Comparison of ENCODE assay signal across 8 cellular contexts in the genomic region with DNA sequence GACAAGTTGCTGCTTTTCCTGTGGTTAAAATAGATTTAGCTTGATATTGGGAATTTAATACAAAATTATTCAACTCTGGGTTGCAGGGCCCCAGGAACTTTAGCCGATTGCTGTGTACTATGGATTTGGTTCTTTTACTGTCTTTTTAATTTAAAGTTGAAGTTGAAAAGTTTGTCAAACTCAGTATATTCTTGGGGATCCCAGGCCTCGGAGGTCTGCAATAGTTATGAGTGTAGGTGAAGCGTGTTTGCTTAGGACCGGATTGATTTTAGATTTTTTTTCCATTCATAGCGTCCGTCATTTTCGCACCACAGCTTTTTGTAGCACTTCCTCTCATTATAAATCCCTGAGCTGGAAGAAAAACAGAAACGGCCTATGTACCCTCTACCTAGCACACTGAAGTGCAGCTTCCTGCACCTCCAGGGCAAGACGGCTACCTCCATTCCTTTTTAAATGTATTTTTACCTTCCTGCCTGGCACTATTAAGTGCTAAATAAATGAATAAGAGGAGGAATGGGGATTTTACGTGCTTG. TPM values are rescaled to one million over a fixed set of nuclear protein-coding genes. Genes with fewer than 3 reads are reported as not detected.
DNase-seq lines count a peak whose midpoint lies in the region; ATAC-seq and TF ChIP-seq lines count a peak whose summit lies in the region.

No MANE protein-coding gene starts in this region.

- no peak for TF ChIP-seq CTCF in AG04450 (IDR thresholded peaks at IDR 0.05; ENCODE audit: low read depth, low read length)
- peak in 1 of 56 donors; percentile 1 for TF ChIP-seq CTCF in dorsolateral prefrontal cortex (IDR thresholded peaks at IDR 0.05 in 54 of 56, conservative IDR thresholded peaks at IDR 0.05 in 2 of 56; ENCODE audit: low read depth in 1 of 56, partially characterized antibody in 56 of 56)

- POLR2A ChIA-PET in AG04450 (lab: Yijun Ruan, JAX), result interaction anchor here (0.5 to 1.8 kb wide), 10 partner anchors 11 to 1127 kb away, joined by 3 to 13 read pairs (median 4); a partner anchor contains a TSS

- CTCF ChIA-PET in AG04450 (lab: Charles Lee), result interaction anchor here (0.6 to 1.9 kb wide), 3 partner anchors 103 to 192 kb away, joined by 3 to 6 read pairs (median 3); no protein-coding TSS in a partner anchor

- TF ChIP-seq POLR2A in GM18505 (IDR thresholded peaks at IDR 0.05; ENCODE audit: borderline replicate concordance, extremely low read depth, insufficient read depth, insufficient read length), result no peak

- peaks cover 13% of the 10 kb centered on the region for H3K4me1 ChIP-seq in SJSA1 (replicated peaks)
- peaks cover 6% of the 10 kb centered on the region for H3K4me1 ChIP-seq in mucosa of stomach (ENCODE audit: control insufficient read depth, insufficient read depth, low read length)

- H3K27ac ChIP-seq in AG04450 (ENCODE audit: low read depth, low read length) (peak overlapping the region; percentile 92), SJSA1 (peak overlapping the region; percentile 74), dorsolateral prefrontal cortex (peak overlapping the region; percentile 84 to 100 (median 97))

- ATAC-seq in GM18505 (IDR thresholded peaks at IDR 0.05; ENCODE audit: unreplicated experiment) (peak; percentile 15), HG03103 (IDR thresholded peaks at IDR 0.05; ENCODE audit: low read depth, unreplicated experiment) (peak; percentile 14)

- H3K9ac ChIP-seq in mucosa of stomach (ENCODE audit: low read length), result peak overlapping the region; percentile 87

- H3K9me3 ChIP-seq in AG04450 (ENCODE audit: control insufficient read depth, insufficient read depth, low read length) (peaks cover 4% of the 10 kb centered on the region; the same call in 1 of the 2 replicates), SJSA1 (replicated peaks) (no peaks in the 10 kb centered on the region), mucosa of stomach (ENCODE audit: control insufficient read depth, low read length) (no peaks in the 10 kb centered on the region)

- DNase-seq in AG04450 (ENCODE audit: low read depth, low spot score), result no peak
- DNase-seq in SJSA1 (ENCODE audit: low read depth in 1 of 2, low spot score in 2 of 2), result no peak
- DNase-seq in dorsolateral prefrontal cortex, result peak in 1 of 10 donors; percentile 5
- no peak for DNase-seq in D341Med (ENCODE audit: low spot score)
- no peak for DNase-seq in SK-N-DZ (ENCODE audit: low spot score)

- H3K36me3 ChIP-seq in SJSA1 (no peaks in the 10 kb centered on the region; the same call in 1 of the 2 replicates), mucosa of stomach (ENCODE audit: control insufficient read depth, insufficient read depth, low read length) (no peaks in the 10 kb centered on the region)

- intact Hi-C loops in dorsolateral prefrontal cortex (cut with DNase I), result loop anchor here (5.0 to 10.0 kb wide), 2 partner anchors 88 to 95 kb away; no protein-coding TSS in a partner anchor

- no peaks in the 10 kb centered on the region for H3K27me3 ChIP-seq in AG04450 (ENCODE audit: control insufficient read depth, insufficient read depth, low read length)
- no peaks in the 10 kb centered on the region for H3K27me3 ChIP-seq in SJSA1 (replicated peaks)
- no peaks in the 10 kb centered on the region for H3K27me3 ChIP-seq in dorsolateral prefrontal cortex
- no peaks in the 10 kb centered on the region for H3K27me3 ChIP-seq in mucosa of stomach (ENCODE audit: control insufficient read depth, insufficient read depth, low read length)

- H3K4me3 ChIP-seq in AG04450 (ENCODE audit: low read depth, low read length) (peak overlapping the region; percentile 83), SJSA1 (peak overlapping the region; percentile 59), dorsolateral prefrontal cortex (peak overlapping the region; percentile 51 to 89 (median 77)), mucosa of stomach (ENCODE audit: low read length) (peak overlapping the region; percentile 88)

RNA-seq across cellular contexts. Expression of a gene that starts 0.5 kb away (rescaled TPM):
- 58.2 and 61.8 TPM in 2 replicates for polyA plus RNA-seq in AG04450 (2011; rRNA removed)
- 30.0 and 33.8 TPM in 2 replicates for polyA minus RNA-seq in AG04450 (2011; rRNA and poly(A)+ RNA removed)
- 16.0 and 18.7 TPM in 2 replicates for total RNA-seq in SJSA1 (2014; rRNA removed; shearing (Covaris generic))
- 10 to 100 TPM in 83 of 120 experiments, 1 to 10 TPM in 37; 4.0 to 28.5 (median 12.0) TPM for total RNA-seq in dorsolateral prefrontal cortex
- polyA plus RNA-seq in SK-N-DZ (2014; cell fraction: cytosol; rRNA removed), result 8.4 and 9.7 TPM in 2 replicates
- 4.2 and 5.2 TPM in 2 replicates for polyA plus RNA-seq in SK-N-DZ (2014; cell fraction: nucleus; rRNA removed)
